8 cellular contexts compared by ENCODE assay signal in genomic region chr1:112715264-112716053, GRCh38. TPM values are rescaled to one million over a fixed set of nuclear protein-coding genes. Genes with fewer than 3 reads are reported as not detected.
DNase-seq lines count a peak whose midpoint lies in the region; ATAC-seq and TF ChIP-seq lines count a peak whose summit lies in the region.

Gene PPM1J, minus strand, starts transcription at chr1:112715332. Its CDS starts 31 bp downstream, at chr1:112715301.

- H4K20me1 ChIP-seq in GM23338 (replicated peaks; ENCODE audit: insufficient read depth) (no peaks in the 10 kb centered on the region; the same call in 1 of the 2 replicates), KMS-11 (ENCODE audit: insufficient read depth) (no peaks in the 10 kb centered on the region), neural progenitor cell (ENCODE audit: low read depth) (peaks cover 15% of the 10 kb centered on the region)

- H3K9me3 ChIP-seq in neural progenitor cell (ENCODE audit: low read depth): no peaks in the 10 kb centered on the region

- H3K4me1 Mint-ChIP-seq in GM23338 (peaks cover 48% of the 10 kb centered on the region), neural progenitor cell (peaks cover 18% of the 10 kb centered on the region)
- H3K4me1 Mint-ChIP-seq in stimulated activated naive CD8-positive, alpha-beta T cell treated with anti-CD3 and anti-CD28 coated beads, Interleukin-15, amount 100 ng/mL, for 72 hours: peaks cover 56% of the 10 kb centered on the region

- peaks cover 27% of the 10 kb centered on the region for H3K4me1 ChIP-seq in GM23338 (ENCODE audit: insufficient read depth)
- no peaks in the 10 kb centered on the region for H3K4me1 ChIP-seq in KMS-11 (ENCODE audit: low read depth, poor library complexity, severe bottlenecking)
- peaks cover 25% of the 10 kb centered on the region for H3K4me1 ChIP-seq in neural progenitor cell

- peaks cover 49% of the 10 kb centered on the region for H3K27me3 Mint-ChIP-seq in GM23338 (ENCODE audit: insufficient read depth, low read depth, poor library complexity)
- H3K27me3 Mint-ChIP-seq in neural progenitor cell (ENCODE audit: insufficient read depth, low read depth): peaks cover 35% of the 10 kb centered on the region
- peaks cover 59% of the 10 kb centered on the region for H3K27me3 Mint-ChIP-seq in stimulated activated naive CD8-positive, alpha-beta T cell treated with anti-CD3 and anti-CD28 coated beads, Interleukin-15, amount 100 ng/mL, for 72 hours

- H2AFZ ChIP-seq in GM23338: peak within 1 kb of the TSS; percentile 96
- H2AFZ ChIP-seq in KMS-11 (ENCODE audit: low read depth): peak within 1 kb of the TSS; percentile 42
- peak within 1 kb of the TSS; percentile 52 for H2AFZ ChIP-seq in neural progenitor cell (replicated peaks)

- H3K4me3 ChIP-seq in GM23338 (peak within 1 kb of the TSS; percentile 95), KMS-11 (IDR thresholded peaks at IDR 0.05; ENCODE audit: insufficient read depth, low read depth, low read length) (peak within 1 kb of the TSS; percentile 33), neural progenitor cell (peak within 1 kb of the TSS; percentile 60)

- peaks cover 7% of the 10 kb centered on the region for H3F3A ChIP-seq in GM23338 (replicated peaks; ENCODE audit: low read depth)
- H3F3A ChIP-seq in neural progenitor cell (ENCODE audit: low read depth): peaks cover 14% of the 10 kb centered on the region

- no peak within 1 kb of the TSS for H3K27ac Mint-ChIP-seq in GM23338
- no peak within 1 kb of the TSS for H3K27ac Mint-ChIP-seq in neural progenitor cell
- peak within 1 kb of the TSS; percentile 50 to 68 for H3K27ac Mint-ChIP-seq in stimulated activated naive CD8-positive, alpha-beta T cell treated with anti-CD3 and anti-CD28 coated beads, Interleukin-15, amount 100 ng/mL, for 72 hours

- H3K27me3 ChIP-seq in GM23338 (ENCODE audit: insufficient read depth): peaks cover 48% of the 10 kb centered on the region
- peaks cover 3% of the 10 kb centered on the region for H3K27me3 ChIP-seq in KMS-11 (ENCODE audit: insufficient read depth, low read depth)
- H3K27me3 ChIP-seq in neural progenitor cell: peaks cover 82% of the 10 kb centered on the region

- H3K9me2 ChIP-seq in GM23338 (ENCODE audit: insufficient read depth): no peaks in the 10 kb centered on the region

- TF ChIP-seq CTCF in GM23338 (conservative IDR thresholded peaks at IDR 0.05; ENCODE audit: low read depth in 2 of 2): no peak
- TF ChIP-seq CTCF in KMS-11 (conservative IDR thresholded peaks at IDR 0.05; ENCODE audit: low read depth, low read length): no peak
- TF ChIP-seq CTCF in neural progenitor cell (IDR thresholded peaks at IDR 0.05): no peak

- no peaks in the 10 kb centered on the region for H3K36me3 ChIP-seq in GM23338 (ENCODE audit: insufficient read depth)
- H3K36me3 ChIP-seq in KMS-11 (ENCODE audit: insufficient read depth): no peaks in the 10 kb centered on the region
- no peaks in the 10 kb centered on the region for H3K36me3 ChIP-seq in neural progenitor cell

- H3K4me3 Mint-ChIP-seq in GM23338 (peak within 1 kb of the TSS; percentile 88), neural progenitor cell (peak within 1 kb of the TSS; percentile 89)
- peak within 1 kb of the TSS; percentile 89 to 96 for H3K4me3 Mint-ChIP-seq in stimulated activated naive CD8-positive, alpha-beta T cell treated with anti-CD3 and anti-CD28 coated beads, Interleukin-15, amount 100 ng/mL, for 72 hours

- peak; percentile 72 for ATAC-seq in GM23338
- ATAC-seq in stimulated activated naive CD8-positive, alpha-beta T cell treated with anti-CD3 and anti-CD28 coated beads, Interleukin-15, amount 100 ng/mL, for 72 hours: peak; percentile 84

- DNase-seq in EL (peak; percentile 95), GM23338 (ENCODE audit: low spot score) (peak; percentile 98), SIG-M5 (lab: John Stamatoyannopoulos, UW) (peak; percentile 74), activated gamma-delta T cell (lab: John Stamatoyannopoulos, UW) (peak; percentile 91), foreskin melanocyte (peak; percentile 83), neural progenitor cell (ENCODE audit: low spot score) (peak; percentile 92)
- peak; percentile 98 for DNase-seq in stimulated activated naive CD8-positive, alpha-beta T cell treated with anti-CD3 and anti-CD28 coated beads, Interleukin-15, amount 100 ng/mL, for 72 hours

- no peak within 1 kb of the TSS for H3K27ac ChIP-seq in GM23338 (ENCODE audit: low read depth)
- no peak within 1 kb of the TSS for H3K27ac ChIP-seq in KMS-11
- no peak within 1 kb of the TSS for H3K27ac ChIP-seq in neural progenitor cell

- H3K79me2 ChIP-seq in GM23338 (replicated peaks; ENCODE audit: insufficient read depth) (no peaks in the 10 kb centered on the region), KMS-11 (ENCODE audit: insufficient read depth, low read depth) (no peaks in the 10 kb centered on the region), neural progenitor cell (ENCODE audit: low read depth) (no peaks in the 10 kb centered on the region)

- H3K9me3 Mint-ChIP-seq in GM23338 (no peaks in the 10 kb centered on the region), neural progenitor cell (no peaks in the 10 kb centered on the region)
- H3K9me3 Mint-ChIP-seq in stimulated activated naive CD8-positive, alpha-beta T cell treated with anti-CD3 and anti-CD28 coated beads, Interleukin-15, amount 100 ng/mL, for 72 hours: no peaks in the 10 kb centered on the region

- H3K9ac ChIP-seq in KMS-11 (no peak within 1 kb of the TSS), neural progenitor cell (no peak within 1 kb of the TSS)

- H3K4me2 ChIP-seq in GM23338 (peak within 1 kb of the TSS; percentile 99), KMS-11 (peak within 1 kb of the TSS; percentile 84), neural progenitor cell (peak within 1 kb of the TSS; percentile 91)

- H3K36me3 Mint-ChIP-seq in GM23338 (ENCODE audit: low read depth) (peaks cover 4% of the 10 kb centered on the region; the same call in 1 of the 3 replicates), neural progenitor cell (peaks cover 4% of the 10 kb centered on the region)

TF ChIP-seq in GM23338, 12 proteins besides CTCF, POLR2A, EP300 and RAD21:
- no peak for TF ChIP-seq STAT1 (IDR thresholded peaks at IDR 0.05; ENCODE audit: unreplicated experiment)
- TF ChIP-seq POLR2AphosphoS5 (IDR thresholded peaks at IDR 0.05; ENCODE audit: low read depth): peak; percentile 31; the same call in 1 of the 2 replicates

RNA-seq across cellular contexts. Expression of gene PPM1J, which starts in this region (rescaled TPM):
- 12.7 and 22.4 TPM in 2 replicates for total RNA-seq in GM23338 (2014; rRNA removed; shearing (Covaris generic))
- polyA plus RNA-seq in GM23338 (2016; fragmentation: Nextera tagmentation; extraction: Ambion mirVana): 17.9 and 19.0 TPM in 2 replicates
- 1.8 and 2.7 TPM in 2 replicates for total RNA-seq in neural progenitor cell (ENCODE audit: low replicate concordance)

Comparison
In these comparisons a context has a peak if more than half of its experiments do, and no peak if none do; other contexts are left out.
1. H2AFZ ChIP-seq: peak in every context shown above with its lines; median percentile 96 in GM23338; 52 in neural progenitor cell; 42 in KMS-11.
2. H3K4me3 ChIP-seq: peak in every context shown above with its lines; median percentile 95 in GM23338; 60 in neural progenitor cell; 33 in KMS-11.
3. H3K27ac Mint-ChIP-seq: peak in stimulated activated naive CD8-positive, alpha-beta T cell treated with anti-CD3 and anti-CD28 coated beads, Interleukin-15, amount 100 ng/mL, for 72 hours (2 of 2); none in GM23338 (single experiment) and neural progenitor cell (single experiment).
4. Peak in every context shown above with its lines, with median percentiles within 50 percentile points of each other: DNase-seq, H3K4me2 ChIP-seq and H3K4me3 Mint-ChIP-seq.